In genomic region chrX:150680974-150681373, GRCh38 we compare ENCODE assay signal across 9 cellular contexts. TPM values are rescaled to one million over a fixed set of nuclear protein-coding genes. Genes with fewer than 3 reads are reported as not detected.
DNase-seq lines count a peak whose midpoint lies in the region; ATAC-seq and TF ChIP-seq lines count a peak whose summit lies in the region.
"Had no signal": no experiment of that assay in that cellular context is flagged by ENCODE, and none has a peak within 500 bp of the region (broad histone marks: within the 10 kb centered on the region; RNA-seq: fewer than 3 reads in every experiment).

No MANE protein-coding gene starts in this region.

- no peaks in the 10 kb centered on the region for H3K4me1 Mint-ChIP-seq in chondrocyte (ENCODE audit: low read depth)
- no peaks in the 10 kb centered on the region for H3K4me1 Mint-ChIP-seq in neural progenitor cell

- DNase-seq in NCI-H2171 treated with DMSO at 0.1 percent for 48 hours (lab: John Stamatoyannopoulos, UW): peak; percentile 0
- no peak for DNase-seq in NCI-H2171 (lab: John Stamatoyannopoulos, UW)
- peak; percentile 11 for DNase-seq in NCI-H128 (lab: John Stamatoyannopoulos, UW; ENCODE audit: unreplicated experiment)
- no peak for DNase-seq in chondrocyte (ENCODE audit: low spot score)
- DNase-seq in neural progenitor cell (ENCODE audit: low spot score): peak; percentile 34
- DNase-seq in 8988T: no peak

- peak; percentile 77 for TF ChIP-seq CTCF in chondrocyte (IDR thresholded peaks at IDR 0.05)
- peak; percentile 61 for TF ChIP-seq CTCF in neural progenitor cell (IDR thresholded peaks at IDR 0.05)

- no peaks in the 10 kb centered on the region for H4K20me1 ChIP-seq in neural progenitor cell (ENCODE audit: low read depth)

- H3K36me3 Mint-ChIP-seq in chondrocyte (ENCODE audit: low read depth): no peaks in the 10 kb centered on the region
- no peaks in the 10 kb centered on the region for H3K36me3 Mint-ChIP-seq in neural progenitor cell
- H3K36me3 Mint-ChIP-seq: CD4-positive, CD25-positive, alpha-beta regulatory T cell had no signal

- no peaks in the 10 kb centered on the region for H3F3A ChIP-seq in neural progenitor cell (ENCODE audit: low read depth)

- H3K4me1 ChIP-seq in neural progenitor cell: no peaks in the 10 kb centered on the region

- H3K9me3 ChIP-seq in neural progenitor cell (ENCODE audit: low read depth): peaks cover 4% of the 10 kb centered on the region

- H3K27ac ChIP-seq in neural progenitor cell: no peak overlapping the region

- no peak overlapping the region for H3K27ac Mint-ChIP-seq in chondrocyte (ENCODE audit: unreplicated experiment)
- no peak overlapping the region for H3K27ac Mint-ChIP-seq in neural progenitor cell
- H3K27ac Mint-ChIP-seq: CD4-positive, CD25-positive, alpha-beta regulatory T cell had no signal

- H3K4me3 ChIP-seq in neural progenitor cell: no peak overlapping the region

- H2AFZ ChIP-seq in neural progenitor cell (replicated peaks): no peak overlapping the region

- H3K27me3 ChIP-seq in neural progenitor cell: no peaks in the 10 kb centered on the region

- H3K9ac ChIP-seq in neural progenitor cell: no peak overlapping the region

- no peak for ATAC-seq in GM19455 (IDR thresholded peaks at IDR 0.05; ENCODE audit: unreplicated experiment)
- ATAC-seq in GM21723 (IDR thresholded peaks at IDR 0.05; ENCODE audit: unreplicated experiment): no peak

- peaks cover 8% of the 10 kb centered on the region for H3K9me3 Mint-ChIP-seq in chondrocyte (ENCODE audit: low read depth)
- H3K9me3 Mint-ChIP-seq in neural progenitor cell: peaks cover 2% of the 10 kb centered on the region

- H3K4me2 ChIP-seq in neural progenitor cell: no peak overlapping the region

- no peak overlapping the region for H3K4me3 Mint-ChIP-seq in chondrocyte (ENCODE audit: unreplicated experiment)
- H3K4me3 Mint-ChIP-seq in neural progenitor cell: no peak overlapping the region
- H3K4me3 Mint-ChIP-seq: CD4-positive, CD25-positive, alpha-beta regulatory T cell had no signal

- no peaks in the 10 kb centered on the region for H3K27me3 Mint-ChIP-seq in chondrocyte (ENCODE audit: low read depth)
- peaks cover 2% of the 10 kb centered on the region for H3K27me3 Mint-ChIP-seq in neural progenitor cell (ENCODE audit: insufficient read depth, low read depth)
- H3K27me3 Mint-ChIP-seq: CD4-positive, CD25-positive, alpha-beta regulatory T cell had no signal

- no peaks in the 10 kb centered on the region for H3K36me3 ChIP-seq in neural progenitor cell

- no peaks in the 10 kb centered on the region for H3K79me2 ChIP-seq in neural progenitor cell (ENCODE audit: low read depth)

RNA-seq across cellular contexts. Expression of gene MTMR1, which starts 12.2 kb away (rescaled TPM):
- total RNA-seq in chondrocyte (20.9 to 23.6 TPM (median 21.3 TPM) in 3 replicates), neural progenitor cell (ENCODE audit: low replicate concordance) (17.4 and 18.0 TPM in 2 replicates)

Comparison
In these comparisons a context has a peak if more than half of its experiments do, and no peak if none do; other contexts are left out.
1. DNase-seq: peak in NCI-H2171 treated with DMSO at 0.1 percent for 48 hours (single experiment), NCI-H128 (single experiment) and neural progenitor cell (single experiment); none in NCI-H2171 (single experiment), chondrocyte (single experiment) and 8988T (single experiment).